Comparison of ENCODE assay signal across 8 cellular contexts in genomic region chr9:74952281-74953151, GRCh38. TPM values are rescaled to one million over a fixed set of nuclear protein-coding genes. Genes with fewer than 3 reads are reported as not detected.
DNase-seq lines count a peak whose midpoint lies in the region; ATAC-seq, FAIRE-seq and TF ChIP-seq lines count a peak whose summit lies in the region.

C9orf40 (minus strand) TSS chr9:74952912; CDS start chr9:74952611, 301 bp downstream.

- no peaks in the 10 kb centered on the region for H3K9me3 Mint-ChIP-seq in T-cell

- H3K4me1 ChIP-seq in left ventricle myocardium inferior (peaks cover 35% of the 10 kb centered on the region), psoas muscle (peaks cover 14% of the 10 kb centered on the region)

- TF ChIP-seq CTCF in left ventricle myocardium inferior (IDR thresholded peaks at IDR 0.05; ENCODE audit: borderline replicate concordance), result peak; percentile 91
- TF ChIP-seq CTCF in psoas muscle (IDR thresholded peaks at IDR 0.05), result peak; percentile 80

- H3K27me3 ChIP-seq in left ventricle myocardium inferior (ENCODE audit: low read depth) (no peaks in the 10 kb centered on the region), psoas muscle (ENCODE audit: insufficient read depth in 3 of 3, low read length in 2 of 3) (no peaks in the 10 kb centered on the region)

- TF ChIP-seq POLR2A in GM15510 (IDR thresholded peaks at IDR 0.05; ENCODE audit: borderline replicate concordance, extremely low read depth, insufficient read length), result peak; percentile 81

- H3K27ac Mint-ChIP-seq in T-cell, result peak within 1 kb of the TSS; percentile 94 to 95

- ATAC-seq in HG02884 (IDR thresholded peaks at IDR 0.05; ENCODE audit: unreplicated experiment), result peak; percentile 85
- ATAC-seq in T-cell (replicated peaks in 1 of 4), result peak; percentile 89 to 95 (median 93)
- peak; percentile 96 to 99 (median 98) for ATAC-seq in psoas muscle

- H3K36me3 ChIP-seq in left ventricle myocardium inferior (no peaks in the 10 kb centered on the region), psoas muscle (ENCODE audit: insufficient read depth in 1 of 2, low read depth in 1 of 2) (no peaks in the 10 kb centered on the region)

- H3K27ac ChIP-seq in adipose tissue (ENCODE audit: low read depth, low read length) (peak within 1 kb of the TSS; percentile 94), left ventricle myocardium inferior (replicated peaks) (peak within 1 kb of the TSS; percentile 95), psoas muscle (peak within 1 kb of the TSS; percentile 93)

- H3K4me3 ChIP-seq in left ventricle myocardium inferior (peak within 1 kb of the TSS; percentile 89), psoas muscle (peak within 1 kb of the TSS; percentile 90)

- intact Hi-C loops in left ventricle myocardium inferior (cut with micrococcal nuclease) (no loop called here), psoas muscle (cut with DNase I) (loop anchor here (2.0 to 5.0 kb wide), 4 partner anchors 50 to 135 kb away; partner anchors contain the start of genes CARNMT1 (in 1 of the 2), NMRK1 (in 1 of the 2) and OSTF1 (in 1 of the 2))

- H3K4me1 Mint-ChIP-seq in T-cell, result peaks cover 16 to 24% (median 17%) of the 10 kb centered on the region in 3 donors

- FAIRE-seq in urothelium cell line (lab: Jason Lieb, UNC), result no peak

- CTCF ChIA-PET in T-cell (lab: Charles Lee), result interaction anchor here (0.6 to 3.0 kb wide), 22 partner anchors 15 to 201 kb away, joined by 3 to 22 read pairs (median 4); partner anchors contain the start of genes CARNMT1 (in 1 of the 2), NMRK1 (in 1 of the 2) and OSTF1 (in 1 of the 2)

- DNase-seq in NCI-H146 (lab: John Stamatoyannopoulos, UW), result peak; percentile 81
- peak; percentile 77 to 94 (median 88) for DNase-seq in T-cell
- peak; percentile 91 for DNase-seq in left ventricle myocardium inferior
- peak; percentile 90 to 95 for DNase-seq in psoas muscle
- peak; percentile 90 for DNase-seq in urothelium cell line (ENCODE audit: low spot score)

- H3K27me3 Mint-ChIP-seq in T-cell, result no peaks in the 10 kb centered on the region

- 0 to 1% (median 1%) methylated on average over 84 to 112 of the region's 112 CpGs for WGBS in adipose tissue, 3 donors
- WGBS in psoas muscle, 3 donors, result 1% methylated on average over 90 to 112 of the region's 112 CpGs

- H3K9me3 ChIP-seq in left ventricle myocardium inferior (replicated peaks) (no peaks in the 10 kb centered on the region), psoas muscle (no peaks in the 10 kb centered on the region)

- H3K36me3 Mint-ChIP-seq in T-cell, result peaks cover 4% of the 10 kb centered on the region

- POLR2A ChIA-PET in T-cell (lab: Charles Lee), result interaction anchor here (0.5 to 1.4 kb wide), 5 partner anchors 28 to 135 kb away, joined by 3 to 11 read pairs (median 4); partner anchors contain the start of genes CARNMT1 (in 1 of the 2) and NMRK1 (in 1 of the 2)

- peak within 1 kb of the TSS; percentile 91 to 97 (median 91) for H3K4me3 Mint-ChIP-seq in T-cell

RNA-seq across cellular contexts. Expression of gene C9orf40, which starts in this region (rescaled TPM):
- total RNA-seq in T-cell (1 to 10 TPM; 2.1 to 6.9 (median 5.9) TPM), left ventricle myocardium inferior (2.0 TPM), psoas muscle (1 to 10 TPM; 1.9 to 4.6 (median 2.5) TPM)
- polyA plus RNA-seq in adipose tissue (1 to 10 TPM; 1.2 to 3.3 (median 3.3) TPM), psoas muscle (1 to 10 TPM; 2.5 to 7.9 (median 4.2) TPM)

Comparison
In these comparisons a context has a peak if more than half of its experiments do, and no peak if none do; other contexts are left out.
1. Peak in every context shown above with its lines: DNase-seq, ATAC-seq, H3K4me3 ChIP-seq and H3K27ac ChIP-seq.